ENCODE assay signal across 7 cellular contexts in the genomic region with DNA sequence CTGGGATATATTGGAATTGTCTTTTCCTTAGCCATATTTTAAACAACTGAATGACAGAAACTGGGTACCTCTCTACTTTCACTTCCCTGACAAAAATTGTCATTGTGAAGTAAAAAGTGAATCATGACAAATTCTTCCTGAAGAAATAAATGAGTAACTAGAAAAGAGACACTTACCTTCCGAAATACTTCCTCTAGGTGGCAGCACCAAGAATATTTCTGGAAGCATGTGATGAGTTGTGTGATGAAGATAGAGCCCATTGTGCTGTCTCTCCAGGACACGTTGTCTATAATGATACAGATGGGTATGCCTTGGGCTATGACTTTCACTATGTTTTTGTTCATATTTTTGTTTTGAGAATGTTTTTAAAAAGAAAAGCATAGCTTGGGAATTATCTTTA. TPM values are rescaled to one million over a fixed set of nuclear protein-coding genes. Genes with fewer than 3 reads are reported as not detected.
DNase-seq lines count a peak whose midpoint lies in the region; ATAC-seq, FAIRE-seq and TF ChIP-seq lines count a peak whose summit lies in the region.

No MANE protein-coding gene starts in this region.

- H3K4me3 Mint-ChIP-seq in activated T-helper 2 cell treated with anti-CD3 and anti-CD28 coated beads, Interferon-gamma antibody, Interleukin-2, Interleukin-4, amounts not matched to agents 10 μg/mL and 5 μg/mL and 100 μg/mL, durations not matched to agents 14 hours and 24 hours and 36 hours (ENCODE audit: low read depth), result no peak overlapping the region

- no peaks in the 10 kb centered on the region for H3K9me3 Mint-ChIP-seq in activated T-helper 2 cell treated with anti-CD3 and anti-CD28 coated beads, Interferon-gamma antibody, Interleukin-2, Interleukin-4, amounts not matched to agents 10 μg/mL and 5 μg/mL and 100 μg/mL, durations not matched to agents 14 hours and 24 hours and 36 hours

- ATAC-seq in HG02938 (IDR thresholded peaks at IDR 0.05; ENCODE audit: unreplicated experiment) (peak; percentile 97), left lung (peak; percentile 75)

- no peak overlapping the region for H3K27ac Mint-ChIP-seq in activated T-helper 2 cell treated with anti-CD3 and anti-CD28 coated beads, Interferon-gamma antibody, Interleukin-2, Interleukin-4, amounts not matched to agents 10 μg/mL and 5 μg/mL and 100 μg/mL, durations not matched to agents 14 hours and 24 hours and 36 hours

- peaks cover 0 to 13% of the 10 kb centered on the region in 2 donors for H3K4me1 ChIP-seq in left lung

- DNase-seq in D341Med (ENCODE audit: low spot score) (peak; percentile 18), GM18507 (ENCODE audit: extremely low spot score, insufficient read length, low read depth) (no peak), NCI-H345 (lab: John Stamatoyannopoulos, UW) (peak; percentile 14), astrocyte of the hippocampus (ENCODE audit: low read depth, low spot score) (peak; percentile 27), left lung (no peak)
- DNase-seq in activated T-helper 2 cell treated with anti-CD3 and anti-CD28 coated beads, Interferon-gamma antibody, Interleukin-2, Interleukin-4, amounts not matched to agents 10 μg/mL and 5 μg/mL and 100 μg/mL, durations not matched to agents 14 hours and 24 hours and 36 hours (ENCODE audit: low spot score), result no peak

- no peaks in the 10 kb centered on the region for H3K9me3 ChIP-seq in left lung

- H3K4me1 Mint-ChIP-seq in activated T-helper 2 cell treated with anti-CD3 and anti-CD28 coated beads, Interferon-gamma antibody, Interleukin-2, Interleukin-4, amounts not matched to agents 10 μg/mL and 5 μg/mL and 100 μg/mL, durations not matched to agents 14 hours and 24 hours and 36 hours (ENCODE audit: low read depth), result peaks cover 5% of the 10 kb centered on the region

- peaks cover 0 to 99% of the 10 kb centered on the region in 2 donors for H3K36me3 ChIP-seq in left lung

- H3K27ac ChIP-seq in left lung, result no peak overlapping the region

- H3K27me3 Mint-ChIP-seq in activated T-helper 2 cell treated with anti-CD3 and anti-CD28 coated beads, Interferon-gamma antibody, Interleukin-2, Interleukin-4, amounts not matched to agents 10 μg/mL and 5 μg/mL and 100 μg/mL, durations not matched to agents 14 hours and 24 hours and 36 hours (ENCODE audit: low read depth), result no peaks in the 10 kb centered on the region

- H3K4me3 ChIP-seq in left lung, result no peak overlapping the region

- peak; percentile 45 to 49 for TF ChIP-seq CTCF in left lung (IDR thresholded peaks at IDR 0.05)

- intact Hi-C loops in left lung (cut with DNase I), result no loop called here
- intact Hi-C loops in activated T-helper 2 cell treated with anti-CD3 and anti-CD28 coated beads, Interferon-gamma antibody, Interleukin-2, Interleukin-4, amounts not matched to agents 10 μg/mL and 5 μg/mL and 100 μg/mL, durations not matched to agents 14 hours and 24 hours and 36 hours (cut with micrococcal nuclease), result loop anchor here (2.0 kb wide), 1 partner anchor 22 kb away; the partner anchor contains the start of gene CASP4

- H3K27me3 ChIP-seq in left lung, result no peaks in the 10 kb centered on the region

- peak; percentile 48 for FAIRE-seq in GM18507 (lab: Jason Lieb, UNC)

- H3K36me3 Mint-ChIP-seq in activated T-helper 2 cell treated with anti-CD3 and anti-CD28 coated beads, Interferon-gamma antibody, Interleukin-2, Interleukin-4, amounts not matched to agents 10 μg/mL and 5 μg/mL and 100 μg/mL, durations not matched to agents 14 hours and 24 hours and 36 hours (ENCODE audit: low read depth), result peaks cover 91% of the 10 kb centered on the region

RNA-seq across cellular contexts. Expression of gene CASP4, which starts 21.5 kb away (rescaled TPM):
- total RNA-seq in left lung, result 100 to 1,000 TPM in 1 of 2 donors, 10 to 100 TPM in 1; 91.8 to 103 TPM
- 31.1 and 32.0 TPM in 2 replicates for total RNA-seq in activated T-helper 2 cell treated with anti-CD3 and anti-CD28 coated beads, Interferon-gamma antibody, Interleukin-2, Interleukin-4, amounts not matched to agents 10 μg/mL and 5 μg/mL and 100 μg/mL, durations not matched to agents 14 hours and 24 hours and 36 hours

RNA-seq across cellular contexts. Expression of gene CASP12, which starts 48.6 kb away (rescaled TPM):
- total RNA-seq in left lung, result 1 to 10 TPM in 1 of 2 donors, under 1 TPM in 1; 0.61 to 1.2 TPM
- total RNA-seq in activated T-helper 2 cell treated with anti-CD3 and anti-CD28 coated beads, Interferon-gamma antibody, Interleukin-2, Interleukin-4, amounts not matched to agents 10 μg/mL and 5 μg/mL and 100 μg/mL, durations not matched to agents 14 hours and 24 hours and 36 hours, result not detected in 2 replicates

Comparison
In these comparisons a context has a peak if more than half of its experiments do, and no peak if none do; other contexts are left out.
1. DNase-seq: peak in D341Med (single experiment), NCI-H345 (single experiment) and astrocyte of the hippocampus (single experiment); none in GM18507 (single experiment), left lung (0 of 2) and activated T-helper 2 cell treated with anti-CD3 and anti-CD28 coated beads, Interferon-gamma antibody, Interleukin-2, Interleukin-4, amounts not matched to agents 10 μg/mL and 5 μg/mL and 100 μg/mL, durations not matched to agents 14 hours and 24 hours and 36 hours (single experiment).